1 cellular context compared by ENCODE assay signal in genomic region chr6:99254616-99255550, GRCh38.
TF ChIP-seq lines count a peak whose summit lies in the region.

No MANE protein-coding gene starts in this region.

TF ChIP-seq in GM23338, 12 proteins besides CTCF, POLR2A, EP300 and RAD21 (continued from another document):
- TF ChIP-seq REST (IDR thresholded peaks at IDR 0.05; ENCODE audit: unreplicated experiment) = no peak
- no peak for TF ChIP-seq ZNF114 (CRISPR knock-in tag; IDR thresholded peaks at IDR 0.05)
